ENCODE assay signal across 1 cellular context in the genomic region with DNA sequence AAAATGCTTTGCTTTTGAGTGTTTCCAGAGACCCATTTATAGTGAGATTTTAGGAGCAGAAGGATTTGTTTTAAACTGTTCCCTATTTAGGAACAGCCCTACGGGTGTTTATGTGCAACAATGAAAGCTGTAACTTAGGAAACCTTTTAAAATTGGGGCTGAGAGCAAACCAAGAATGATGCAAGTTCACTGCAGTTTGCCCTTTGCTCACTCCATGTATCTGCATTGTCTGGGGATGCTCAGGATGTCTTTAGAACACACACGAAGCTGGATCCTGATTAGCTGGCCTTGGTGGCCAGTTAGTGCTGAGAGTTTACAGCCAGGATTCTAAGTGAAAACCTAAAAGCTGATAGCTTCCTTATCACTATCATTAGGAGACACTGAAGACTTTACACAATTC.
TF ChIP-seq lines count a peak whose summit lies in the region.

No MANE protein-coding gene starts in this region.

TF ChIP-seq in HepG2, 621 proteins besides CTCF, POLR2A, EP300 and RAD21:
- TF ChIP-seq HIVEP1 (CRISPR knock-in tag; IDR thresholded peaks at IDR 0.05): no peak
- TF ChIP-seq WIZ (CRISPR knock-in tag; IDR thresholded peaks at IDR 0.05): no peak
- TF ChIP-seq SOX13 (IDR thresholded peaks at IDR 0.05): no peak
- TF ChIP-seq SOX13 (CRISPR knock-in tag; conservative IDR thresholded peaks at IDR 0.05 in 1 of 2, IDR thresholded peaks at IDR 0.05 in 1 of 2): peak in 1 of 2 experiments; percentile 31; a peak in 2 of 4 replicates
- TF ChIP-seq CEBPG (CRISPR knock-in tag; IDR thresholded peaks at IDR 0.05): peak; percentile 65
- peak; percentile 59; the same call in 1 of the 2 replicates for TF ChIP-seq CEBPB (IDR thresholded peaks at IDR 0.05; ENCODE audit: borderline replicate concordance, low read depth, low read length)
- TF ChIP-seq, protein P1, sequence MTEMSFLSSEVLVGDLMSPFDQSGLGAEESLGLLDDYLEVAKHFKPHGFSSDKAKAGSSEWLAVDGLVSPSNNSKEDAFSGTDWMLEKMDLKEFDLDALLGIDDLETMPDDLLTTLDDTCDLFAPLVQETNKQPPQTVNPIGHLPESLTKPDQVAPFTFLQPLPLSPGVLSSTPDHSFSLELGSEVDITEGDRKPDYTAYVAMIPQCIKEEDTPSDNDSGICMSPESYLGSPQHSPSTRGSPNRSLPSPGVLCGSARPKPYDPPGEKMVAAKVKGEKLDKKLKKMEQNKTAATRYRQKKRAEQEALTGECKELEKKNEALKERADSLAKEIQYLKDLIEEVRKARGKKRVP (CRISPR knock-in tag; IDR thresholded peaks at IDR 0.05): peak in 1 of 2 experiments; percentile 61; a peak in 2 of 4 replicates
- peak; percentile 30 for TF ChIP-seq HNF4A (CRISPR knock-in tag; IDR thresholded peaks at IDR 0.05)
- no peak for TF ChIP-seq BRD4 (CRISPR knock-in tag; IDR thresholded peaks at IDR 0.05)
